ENCODE assay signal across 8 cellular contexts in genomic region chr11:102421262-102421661, GRCh38. TPM values are rescaled to one million over a fixed set of nuclear protein-coding genes. Genes with fewer than 3 reads are reported as not detected.
DNase-seq lines count a peak whose midpoint lies in the region; ATAC-seq and TF ChIP-seq lines count a peak whose summit lies in the region.
"Had no signal": no experiment of that assay in that cellular context is flagged by ENCODE, and none has a peak within 500 bp of the region (broad histone marks: within the 10 kb centered on the region; RNA-seq: fewer than 3 reads in every experiment).

No MANE protein-coding gene starts in this region.

- H3K27ac Mint-ChIP-seq in activated naive CD4-positive, alpha-beta T cell treated with anti-CD3 and anti-CD28 coated beads, Interleukin-2, amount 50 U/mL, for 72 hours: peak overlapping the region; percentile 80 to 91

- H3K27ac ChIP-seq in psoas muscle: no peak overlapping the region

- 11 to 16% (median 15%) methylated on average over 3 of the region's 3 CpGs for WGBS in psoas muscle, 3 donors

- peaks cover 4 to 14% of the 10 kb centered on the region in 2 donors for H3K9me3 Mint-ChIP-seq in activated naive CD4-positive, alpha-beta T cell treated with anti-CD3 and anti-CD28 coated beads, Interleukin-2, amount 50 U/mL, for 72 hours

- ATAC-seq in activated naive CD4-positive, alpha-beta T cell treated with anti-CD3 and anti-CD28 coated beads, Interleukin-2, amount 50 U/mL, for 72 hours: peak in 1 of 2 donors; percentile 12
- ATAC-seq in psoas muscle: peak in 3 of 4 donors; percentile 69 to 71 (median 70)
- no peak for ATAC-seq in HG02840 (IDR thresholded peaks at IDR 0.05; ENCODE audit: low FRiP score, unreplicated experiment)

- TF ChIP-seq CTCF in psoas muscle (IDR thresholded peaks at IDR 0.05) (no peak), GM13977 (IDR thresholded peaks at IDR 0.05; ENCODE audit: extremely low read depth, insufficient read depth, missing control alignments) (no peak)

- in situ Hi-C loops in GM13977 (cut with MboI; ENCODE audit: low pct_unique_long_range_greater_than_20kb, low sequenced_read_pairs, unreplicated experiment): no loop called here

- no peaks in the 10 kb centered on the region for H3K27me3 ChIP-seq in psoas muscle (ENCODE audit: insufficient read depth in 3 of 3, low read length in 2 of 3)

- no peaks in the 10 kb centered on the region for H3K36me3 ChIP-seq in psoas muscle (ENCODE audit: insufficient read depth in 1 of 2, low read depth in 1 of 2)

- no peaks in the 10 kb centered on the region for H3K9me3 ChIP-seq in psoas muscle

- peaks cover 21 to 61% of the 10 kb centered on the region in 2 donors for H3K36me3 Mint-ChIP-seq in activated naive CD4-positive, alpha-beta T cell treated with anti-CD3 and anti-CD28 coated beads, Interleukin-2, amount 50 U/mL, for 72 hours

- DNase-seq in LHCN-M2 (ENCODE audit: low read depth) (peak; percentile 98), NCI-H2107 treated with DMSO at 0.1 percent for 48 hours (lab: John Stamatoyannopoulos, UW; ENCODE audit: unreplicated experiment) (peak; percentile 89), psoas muscle (no peak), GM13977 (ENCODE audit: low spot score) (no peak)
- DNase-seq in activated naive CD4-positive, alpha-beta T cell treated with anti-CD3 and anti-CD28 coated beads, Interleukin-2, amount 50 U/mL, for 72 hours (ENCODE audit: low spot score in 2 of 2): no peak
- no peak for DNase-seq in stimulated activated CD4-positive, alpha-beta T cell treated with anti-CD3 and anti-CD28 coated beads, Interleukin-15, amount 100 ng/mL, for 24 hours
- DNase-seq: GF-D8 had no signal

- intact Hi-C loops in psoas muscle (cut with DNase I): no loop called here

- peaks cover 5% of the 10 kb centered on the region for H3K4me1 ChIP-seq in psoas muscle

- H3K4me3 ChIP-seq in psoas muscle: no peak overlapping the region

RNA-seq across cellular contexts. Expression of gene TMEM123, which starts 31.3 kb away (rescaled TPM):
- 132 and 149 TPM in 2 replicates for total RNA-seq in LHCN-M2 (2014; rRNA removed)
- 66.7 TPM for polyA plus RNA-seq in LHCN-M2 (2012)
- 100 to 1,000 TPM; 193 to 330 TPM for total RNA-seq in activated naive CD4-positive, alpha-beta T cell treated with anti-CD3 and anti-CD28 coated beads, Interleukin-2, amount 50 U/mL, for 72 hours
- total RNA-seq in psoas muscle: 10 to 100 TPM; 16.9 to 42.6 (median 34.3) TPM
- 10 to 100 TPM; 10.8 to 13.1 (median 12.6) TPM for polyA plus RNA-seq in psoas muscle

Comparison
In these comparisons a context has a peak if more than half of its experiments do, and no peak if none do; other contexts are left out.
1. DNase-seq: peak in LHCN-M2 (single experiment) and NCI-H2107 treated with DMSO at 0.1 percent for 48 hours (single experiment); none in activated naive CD4-positive, alpha-beta T cell treated with anti-CD3 and anti-CD28 coated beads, Interleukin-2, amount 50 U/mL, for 72 hours (0 of 2), psoas muscle (0 of 2), stimulated activated CD4-positive, alpha-beta T cell treated with anti-CD3 and anti-CD28 coated beads, Interleukin-15, amount 100 ng/mL, for 24 hours (single experiment) and GM13977 (single experiment).